Comparison of ENCODE assay signal across 4 cellular contexts in the genomic region with DNA sequence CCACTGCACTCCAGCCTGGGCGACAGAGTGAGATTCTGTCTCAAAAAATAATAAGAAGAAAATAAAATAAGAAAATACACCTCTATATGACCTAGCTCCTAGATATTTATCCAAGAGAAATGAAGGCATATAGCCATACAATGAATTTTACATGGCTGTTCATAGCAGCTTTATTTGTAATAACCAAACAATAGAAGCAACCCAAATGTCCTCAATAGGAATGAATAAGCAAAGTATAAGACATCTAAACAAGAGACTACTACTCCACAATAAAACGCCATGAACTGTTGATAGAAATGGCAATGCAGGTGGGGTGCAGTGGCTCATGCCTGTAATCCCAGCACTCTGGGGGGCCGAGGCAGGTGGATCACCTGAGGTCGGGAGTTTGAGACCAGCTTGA. TPM values are rescaled to one million over a fixed set of nuclear protein-coding genes. Genes with fewer than 3 reads are reported as not detected.
"Had no signal": no experiment of that assay in that cellular context is flagged by ENCODE, and none has a peak within 500 bp of the region (broad histone marks: within the 10 kb centered on the region; RNA-seq: fewer than 3 reads in every experiment).

No MANE protein-coding gene starts in this region.

- H3K4me3 ChIP-seq: GM12878 had no signal

- DNase-seq: GDM1, GF-D8 had no signal

RNA-seq across cellular contexts. Expression of a gene that starts 31.2 kb away (rescaled TPM):
- total RNA-seq: G401, GM12878 had no signal
- polyA plus RNA-seq: GM12878 had no signal
